In genomic region chr5:86646671-86647070, GRCh38 we compare ENCODE assay signal across 26 cellular contexts.
"Had no signal": no experiment of that assay in that cellular context is flagged by ENCODE, and none has a peak within 500 bp of the region (broad histone marks: within the 10 kb centered on the region; RNA-seq: fewer than 3 reads in every experiment).

No MANE protein-coding gene starts in this region.

- H3K27me3 ChIP-seq: pancreas, stomach, suprapubic skin, tibial artery, upper lobe of right lung had no signal

- H3K4me1 ChIP-seq: left ventricle myocardium inferior, pancreas, stomach, suprapubic skin, tibial artery, upper lobe of right lung had no signal

- H3K4me3 ChIP-seq: left ventricle myocardium inferior, lung, mucosa of descending colon, pancreas, skin epidermis, stomach, suprapubic skin, thoracic aorta, tibial artery, upper lobe of right lung had no signal

- H3K4me1 Mint-ChIP-seq: naive thymus-derived CD4-positive, alpha-beta T cell; stimulated activated naive B cell treated with anti-CD40 and anti-IgM and Interleukin-4, amounts not matched to agents 10 μg/mL and 1 μg/mL and 100 μg/mL, for 72 hours had no signal

- ATAC-seq: mucosa of descending colon; naive thymus-derived CD4-positive, alpha-beta T cell; natural killer cell treated with Interleukin-12 subunit alpha and Interleukin-12 subunit beta and Interleukin-15 and Interleukin-18, amount 100 ng/mL, for 72 hours; pancreas; right cardiac atrium; sciatic nerve; stimulated activated naive B cell treated with anti-CD40 and anti-IgM and Interleukin-4, amounts not matched to agents 10 μg/mL and 1 μg/mL and 100 μg/mL, for 72 hours; stimulated activated naive CD8-positive, alpha-beta T cell treated with anti-CD3 and anti-CD28 coated beads, Interleukin-15, Interleukin-2, amounts not matched to agents 100 U/mL and 50 U/mL, for 24 hours; upper lobe of right lung had no signal

- DNase-seq: hypothalamus; islet precursor cell; left ventricle myocardium inferior; midbrain; mucosa of descending colon; naive thymus-derived CD4-positive, alpha-beta T cell; pancreas; posterior cingulate gyrus; right cardiac atrium; stimulated activated CD4-positive, alpha-beta T cell treated with anti-CD3 and anti-CD28 coated beads, Interleukin-12 subunit alpha, Interleukin-12 subunit beta, amount 100 ng/mL, for 4 hours; stimulated activated CD4-positive, alpha-beta T cell treated with anti-CD3 and anti-CD28 coated beads, Interleukin-15, amount 100 ng/mL, for 24 hours; stimulated activated CD4-positive, alpha-beta T cell treated with anti-CD3 and anti-CD28 coated beads, Interleukin-2, amount 100 ng/mL, for 24 hours; stimulated activated CD4-positive, alpha-beta T cell treated with anti-CD3 and anti-CD28 coated beads, Interleukin-4, amount 100 ng/mL, for 1 hour; stimulated activated naive B cell treated with anti-CD40 and anti-IgM and Interleukin-4, amounts not matched to agents 10 μg/mL and 1 μg/mL and 100 μg/mL, for 72 hours; stimulated activated naive CD8-positive, alpha-beta T cell treated with anti-CD3 and anti-CD28 coated beads, Interleukin-15, Interleukin-2, amounts not matched to agents 100 U/mL and 50 U/mL, for 24 hours; stomach; tibial artery; trophoblast cell; upper lobe of right lung had no signal

- H3K9me3 ChIP-seq: left ventricle myocardium inferior, mucosa of descending colon, pancreas, stomach, suprapubic skin, thoracic aorta, tibial artery, upper lobe of right lung had no signal

- H3K36me3 Mint-ChIP-seq: natural killer cell treated with Interleukin-12 subunit alpha and Interleukin-12 subunit beta and Interleukin-15 and Interleukin-18, amount 100 ng/mL, for 72 hours; stimulated activated naive B cell treated with anti-CD40 and anti-IgM and Interleukin-4, amounts not matched to agents 10 μg/mL and 1 μg/mL and 100 μg/mL, for 72 hours had no signal

- H3K4me3 Mint-ChIP-seq: naive thymus-derived CD4-positive, alpha-beta T cell; natural killer cell treated with Interleukin-12 subunit alpha and Interleukin-12 subunit beta and Interleukin-15 and Interleukin-18, amount 100 ng/mL, for 72 hours; stimulated activated naive B cell treated with anti-CD40 and anti-IgM and Interleukin-4, amounts not matched to agents 10 μg/mL and 1 μg/mL and 100 μg/mL, for 72 hours had no signal

- H3K27ac ChIP-seq: left ventricle myocardium inferior, pancreas, skin epidermis, stomach, suprapubic skin, thoracic aorta, tibial artery, upper lobe of right lung had no signal

- H3K36me3 ChIP-seq: left ventricle myocardium inferior, pancreas, stomach, suprapubic skin, thoracic aorta, tibial artery, upper lobe of right lung had no signal

- H3K27ac Mint-ChIP-seq: naive thymus-derived CD4-positive, alpha-beta T cell; natural killer cell treated with Interleukin-12 subunit alpha and Interleukin-12 subunit beta and Interleukin-15 and Interleukin-18, amount 100 ng/mL, for 72 hours; stimulated activated naive B cell treated with anti-CD40 and anti-IgM and Interleukin-4, amounts not matched to agents 10 μg/mL and 1 μg/mL and 100 μg/mL, for 72 hours had no signal

- H3K9me3 Mint-ChIP-seq: natural killer cell treated with Interleukin-12 subunit alpha and Interleukin-12 subunit beta and Interleukin-15 and Interleukin-18, amount 100 ng/mL, for 72 hours; stimulated activated naive B cell treated with anti-CD40 and anti-IgM and Interleukin-4, amounts not matched to agents 10 μg/mL and 1 μg/mL and 100 μg/mL, for 72 hours had no signal

- FAIRE-seq: pancreas, urothelium cell line had no signal
